18 cellular contexts compared by ENCODE assay signal in the genomic region with DNA sequence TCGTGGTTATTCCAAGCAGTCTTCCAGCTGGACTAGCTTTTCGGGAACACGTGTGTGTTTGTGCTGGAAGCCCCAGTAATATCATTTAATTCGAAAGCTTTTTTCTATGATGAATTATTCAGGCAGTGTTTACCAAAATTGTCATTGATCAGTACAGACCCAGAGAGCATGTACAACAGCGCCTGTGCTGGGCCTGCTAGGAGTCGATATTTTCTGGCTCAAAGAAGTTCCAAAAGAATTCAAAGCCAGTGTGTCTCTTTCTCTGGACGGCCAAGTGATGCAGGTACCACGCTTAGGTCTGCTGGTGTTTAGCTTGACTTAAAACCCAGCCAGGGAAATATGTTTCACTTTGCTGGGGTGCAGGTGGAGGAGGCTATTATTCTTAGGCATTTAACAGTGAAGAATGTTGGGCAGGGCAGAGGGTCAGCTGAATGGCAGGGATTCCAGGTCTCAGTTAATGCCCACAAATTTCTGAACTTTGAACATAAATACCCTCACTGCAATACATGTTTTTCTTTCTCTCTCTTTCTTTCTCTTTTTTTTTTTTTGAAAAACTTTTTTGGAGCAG.
"Had no signal": no experiment of that assay in that cellular context is flagged by ENCODE, and none has a peak within 500 bp of the region (broad histone marks: within the 10 kb centered on the region; RNA-seq: fewer than 3 reads in every experiment).

No MANE protein-coding gene starts in this region.

- H3K4me1 Mint-ChIP-seq: central memory CD8-positive, alpha-beta T cell had no signal

- H3K36me3 ChIP-seq: gastrocnemius medialis, heart right ventricle, prostate gland, upper lobe of left lung, uterus had no signal

- H3K9ac ChIP-seq: parathyroid adenoma had no signal

- H3K4me3 ChIP-seq: gastrocnemius medialis, heart right ventricle, prostate gland, skin epidermis, upper lobe of left lung, uterus had no signal

- ATAC-seq: esophagus mucosa; gastrocnemius medialis; heart right ventricle; left ventricle myocardium superior; naive thymus-derived CD8-positive, alpha-beta T cell; sciatic nerve had no signal

- H2AFZ ChIP-seq: parathyroid adenoma had no signal

- H3K27me3 ChIP-seq: gastrocnemius medialis, heart right ventricle, upper lobe of left lung, uterus had no signal

- H3K9me3 Mint-ChIP-seq: central memory CD8-positive, alpha-beta T cell had no signal

- H3K9me3 ChIP-seq: gastrocnemius medialis, heart right ventricle, prostate gland, upper lobe of left lung, uterus had no signal

- H3K36me3 Mint-ChIP-seq: naive thymus-derived CD8-positive, alpha-beta T cell had no signal

- DNase-seq: effector memory CD4-positive, alpha-beta T cell; gastrocnemius medialis; heart right ventricle; islet precursor cell; left ventricle myocardium superior; naive thymus-derived CD8-positive, alpha-beta T cell; occipital lobe; stimulated activated CD4-positive, alpha-beta T cell treated with anti-CD3 and anti-CD28 coated beads, Interleukin-2, amount 100 ng/mL, for 24 hours; stimulated activated naive CD4-positive, alpha-beta T cell treated with Interleukin-2 at 50 U/mL for 16 hours; upper lobe of left lung; uterus had no signal

- H3K79me2 ChIP-seq: parathyroid adenoma had no signal

- H3K27ac ChIP-seq: gastrocnemius medialis, heart right ventricle, parathyroid adenoma, prostate gland, skin epidermis, upper lobe of left lung, uterus had no signal

- H3K4me3 Mint-ChIP-seq: central memory CD8-positive, alpha-beta T cell; naive thymus-derived CD8-positive, alpha-beta T cell; neural crest cell had no signal

- H3K27me3 Mint-ChIP-seq: central memory CD8-positive, alpha-beta T cell; naive thymus-derived CD8-positive, alpha-beta T cell had no signal
